In genomic region chr5:173352366-173353069, GRCh38 we compare ENCODE assay signal across 27 cellular contexts. TPM values are rescaled to one million over a fixed set of nuclear protein-coding genes. Genes with fewer than 3 reads are reported as not detected.
"Had no signal": no experiment of that assay in that cellular context is flagged by ENCODE, and none has a peak within 500 bp of the region (broad histone marks: within the 10 kb centered on the region; RNA-seq: fewer than 3 reads in every experiment).

No MANE protein-coding gene starts in this region.

- H3K4me1 Mint-ChIP-seq: activated naive CD8-positive, alpha-beta T cell treated with anti-CD3 and anti-CD28 coated beads, Interleukin-2, amount 50 U/mL, for 24 hours had no signal

- DNase-seq: activated CD4-positive, alpha-beta T cell treated with anti-CD3 and anti-CD28 coated beads for 48 hours; activated CD4-positive, alpha-beta T cell treated with anti-CD3 and anti-CD28 coated beads, Interleukin-2, amount 50 U/mL, for 4 hours; activated CD8-positive, alpha-beta memory T cell treated with anti-CD3 and anti-CD28 coated beads, Interleukin-2, amount 50 U/mL, for 48 hours; activated CD8-positive, alpha-beta T cell treated with anti-CD3 and anti-CD28 coated beads, Interleukin-2, amount 10 ng/mL, durations not matched to agents 7 days and 5 days; activated effector memory CD4-positive, alpha-beta T cell treated with Interleukin-2 at 50 U/mL for 16 hours; activated naive CD4-positive, alpha-beta T cell treated with Interleukin-2 at 50 U/mL for 16 hours; activated naive CD8-positive, alpha-beta T cell treated with anti-CD3 and anti-CD28 coated beads, Interleukin-2, amount 50 U/mL, for 24 hours; activated T-cell treated with anti-CD3 and anti-CD28 coated beads, Interleukin-2, amount 50 U/mL, for 1 hour; amniotic stem cell; body of pancreas; KG1; NCI-H1048; NCI-H1930; NCI-H2171; NCI-H345; NCI-H510A; NCI-H526 treated with DMSO at 0.1 percent for 48 hours; NCI-H82; SJCRH30; SK-N-SH; T-helper 1 cell; WERI-Rb-1 had no signal

- H3K4me3 ChIP-seq: ascending aorta, body of pancreas, SJCRH30 had no signal

- H3K27ac Mint-ChIP-seq: activated CD8-positive, alpha-beta T cell treated with anti-CD3 and anti-CD28 coated beads, Interleukin-2, amount 10 ng/mL, durations not matched to agents 7 days and 5 days; activated naive CD4-positive, alpha-beta T cell treated with anti-CD3 and anti-CD28 coated beads, Interleukin-2, amount 50 U/mL, for 72 hours; activated naive CD8-positive, alpha-beta T cell treated with anti-CD3 and anti-CD28 coated beads, Interleukin-2, amount 50 U/mL, for 24 hours; activated T-helper 1 cell treated with anti-CD3 and anti-CD28 coated beads, Interleukin-12 subunit alpha, Interleukin-12 subunit beta, Interleukin-2, Interleukin-4 antibody, amounts not matched to agents 30 ng/mL and 10 ng/mL and 1 ng/mL, durations not matched to agents 14 hours and 24 hours and 36 hours had no signal

- H3K9me3 Mint-ChIP-seq: activated naive CD4-positive, alpha-beta T cell treated with anti-CD3 and anti-CD28 coated beads, Interleukin-2, amount 50 U/mL, for 72 hours; activated naive CD8-positive, alpha-beta T cell treated with anti-CD3 and anti-CD28 coated beads, Interleukin-2, amount 50 U/mL, for 24 hours; activated T-helper 1 cell treated with anti-CD3 and anti-CD28 coated beads, Interleukin-12 subunit alpha, Interleukin-12 subunit beta, Interleukin-2, Interleukin-4 antibody, amounts not matched to agents 30 ng/mL and 10 ng/mL and 1 ng/mL, durations not matched to agents 14 hours and 24 hours and 36 hours had no signal

- ATAC-seq: activated CD4-positive, CD25-positive, alpha-beta regulatory T cell treated with anti-CD3 and anti-CD28 coated beads, Interleukin-2, amount 50 U/mL, for 24 hours; activated CD8-positive, alpha-beta T cell treated with anti-CD3 and anti-CD28 coated beads, Interleukin-2, amount 10 ng/mL, durations not matched to agents 7 days and 5 days; activated naive CD4-positive, alpha-beta T cell treated with anti-CD3 and anti-CD28 coated beads, Interleukin-2, amount 50 U/mL, for 72 hours; activated naive CD8-positive, alpha-beta T cell treated with anti-CD3 and anti-CD28 coated beads, Interleukin-2, amount 50 U/mL, for 24 hours; body of pancreas had no signal

- H3K36me3 Mint-ChIP-seq: activated naive CD4-positive, alpha-beta T cell treated with anti-CD3 and anti-CD28 coated beads, Interleukin-2, amount 50 U/mL, for 72 hours had no signal

- H3K36me3 ChIP-seq: ascending aorta, SJCRH30, WERI-Rb-1 had no signal

- H3K4me2 ChIP-seq: SK-N-SH had no signal

- H3K4me1 ChIP-seq: ascending aorta, body of pancreas, SJCRH30 had no signal

- H3K9me3 ChIP-seq: ascending aorta, body of pancreas, SK-N-SH had no signal

- H3K27me3 ChIP-seq: ascending aorta, body of pancreas had no signal

- H3K9me2 ChIP-seq: SK-N-SH had no signal

- H3K4me3 Mint-ChIP-seq: activated CD8-positive, alpha-beta T cell treated with anti-CD3 and anti-CD28 coated beads, Interleukin-2, amount 10 ng/mL, durations not matched to agents 7 days and 5 days; activated naive CD8-positive, alpha-beta T cell treated with anti-CD3 and anti-CD28 coated beads, Interleukin-2, amount 50 U/mL, for 24 hours; activated T-helper 1 cell treated with anti-CD3 and anti-CD28 coated beads, Interleukin-12 subunit alpha, Interleukin-12 subunit beta, Interleukin-2, Interleukin-4 antibody, amounts not matched to agents 30 ng/mL and 10 ng/mL and 1 ng/mL, durations not matched to agents 14 hours and 24 hours and 36 hours had no signal

- H3K27ac ChIP-seq: ascending aorta, body of pancreas, SJCRH30, WERI-Rb-1 had no signal

RNA-seq across cellular contexts. Expression of gene STC2, which starts 24.3 kb away (rescaled TPM):
- total RNA-seq: OCI-LY7 had no signal
